21 cellular contexts compared by ENCODE assay signal in genomic region chr11:61683116-61683515, GRCh38. TPM values are rescaled to one million over a fixed set of nuclear protein-coding genes. Genes with fewer than 3 reads are reported as not detected.
A peak's percentile ranks its signal among the peaks of the same experiment; 100 is the strongest.
DNase-seq lines count a peak whose midpoint lies in the region; ATAC-seq and TF ChIP-seq lines count a peak whose summit lies in the region.
"Had no signal": no experiment of that assay in that cellular context is flagged by ENCODE, and none has a peak within 500 bp of the region (broad histone marks: within the 10 kb centered on the region; RNA-seq: fewer than 3 reads in every experiment).

No MANE protein-coding gene starts in this region.

- POLR2A ChIA-PET in PC-3 (lab: Charles Lee; ENCODE audit: unreplicated experiment): no interaction called here
- POLR2A ChIA-PET in T-cell (lab: Charles Lee): no interaction called here

- TF ChIP-seq CTCF in right atrium auricular region (IDR thresholded peaks at IDR 0.05) (no peak), PC-3 (conservative IDR thresholded peaks at IDR 0.05; ENCODE audit: low read depth, low read length) (no peak), transverse colon (IDR thresholded peaks at IDR 0.05) (no peak)

- H3K4me1 Mint-ChIP-seq in T-cell: peaks cover 7 to 15% (median 7%) of the 10 kb centered on the region in 3 donors

- CTCF ChIA-PET in PC-3 (lab: Charles Lee): interaction anchor here (0.6 to 1.4 kb wide), 2 partner anchors 50 to 231 kb away, joined by 3 to 6 read pairs; no protein-coding TSS in a partner anchor
- CTCF ChIA-PET in T-cell (lab: Charles Lee): interaction anchor here in 1 of 2 donors (1.5 kb wide), 1 partner anchor 50 kb away, joined by 10 read pairs; no protein-coding TSS in a partner anchor

- H2AFZ ChIP-seq in PC-3 (ENCODE audit: low read length): no peak overlapping the region

- peaks cover 0 to 50% of the 10 kb centered on the region in 2 donors for H3K4me1 ChIP-seq in right atrium auricular region
- peaks cover 26% of the 10 kb centered on the region for H3K4me1 ChIP-seq in PC-3 (ENCODE audit: insufficient read depth, low read length)
- H3K4me1 ChIP-seq in transverse colon: peaks cover 6 to 58% (median 46%) of the 10 kb centered on the region in 4 donors

- DNase-seq in Right ventricle myocardium inferior (ENCODE audit: missing footprints) (peak; percentile 49), right atrium auricular region (ENCODE audit: low spot score) (no peak), PC-3 (no peak), left colon (no peak), transverse colon (no peak), SIG-M5 treated with dmso at 0.1 percent for 504 hours (lab: John Stamatoyannopoulos, UW; ENCODE audit: unreplicated experiment) (no peak), T-cell (no peak), activated gamma-delta T cell treated with Interleukin-2 at 50 U/mL for 16 hours (no peak)
- DNase-seq: AML-193, IMR-90, NCI-H1092 treated with DMSO at 0.1 percent for 48 hours, NCI-H1436 treated with DMSO at 0.1 percent for 48 hours, NCI-H2029 treated with DMSO at 0.1 percent for 48 hours, NCI-H2171 treated with DMSO at 0.1 percent for 48 hours, NCI-H526, OCI-M1, RPMI8226, SHP77 treated with DMSO at 0.1 percent for 48 hours had no signal

- no peak overlapping the region for H3K4me3 Mint-ChIP-seq in T-cell
- H3K4me3 Mint-ChIP-seq: CD14-positive monocyte had no signal

- H3K36me3 ChIP-seq in right atrium auricular region: no peaks in the 10 kb centered on the region
- H3K36me3 ChIP-seq in PC-3 (ENCODE audit: low read depth, low read length): no peaks in the 10 kb centered on the region
- H3K36me3 ChIP-seq in transverse colon: no peaks in the 10 kb centered on the region

- in situ Hi-C loops in transverse colon (cut with MboI; ENCODE audit: low pct_ligation_motif_present in 1 of 4, low pct_unique_long_range_greater_than_20kb in 1 of 4, low sequenced_read_pairs in 3 of 4): no loop called here

- peaks cover 74% of the 10 kb centered on the region for H3K79me2 ChIP-seq in PC-3 (ENCODE audit: low read length)

- H3K27me3 Mint-ChIP-seq in T-cell: peaks cover 14 to 27% of the 10 kb centered on the region in 2 donors

- H3K9me3 ChIP-seq in right atrium auricular region (no peaks in the 10 kb centered on the region), PC-3 (ENCODE audit: low read length) (no peaks in the 10 kb centered on the region), transverse colon (no peaks in the 10 kb centered on the region)

- no peaks in the 10 kb centered on the region for H3K9me2 ChIP-seq in PC-3 (replicated peaks; ENCODE audit: low read length)

- H3K4me3 ChIP-seq in right atrium auricular region (no peak overlapping the region), PC-3 (ENCODE audit: low read length) (no peak overlapping the region), transverse colon (peak overlapping the region in 1 of 4 donors; percentile 5)
- H3K4me3 ChIP-seq: GM12878 had no signal

- H3K9me3 Mint-ChIP-seq in T-cell: no peaks in the 10 kb centered on the region

- no TSS peak for BruUV-seq in PC-3 (replicated peaks; lab: Mats Ljungman, UMichigan)

- no peaks in the 10 kb centered on the region for H3F3A ChIP-seq in PC-3 (ENCODE audit: low read length, unreplicated experiment)

- H3K27me3 ChIP-seq in right atrium auricular region (no peaks in the 10 kb centered on the region), PC-3 (ENCODE audit: low read length) (no peaks in the 10 kb centered on the region), transverse colon (no peaks in the 10 kb centered on the region)

- TF ChIP-seq EP300 in transverse colon (IDR thresholded peaks at IDR 0.05; ENCODE audit: low read depth): no peak

- TF ChIP-seq POLR2A in transverse colon (IDR thresholded peaks at IDR 0.05): no peak

- no peaks in the 10 kb centered on the region for H3K36me3 Mint-ChIP-seq in T-cell

- H3K9ac ChIP-seq in PC-3 (ENCODE audit: low read length): no peak overlapping the region
- H3K9ac ChIP-seq: KMS-11 had no signal

- intact Hi-C loops in Right ventricle myocardium inferior (cut with DNase I): no loop called here
- intact Hi-C loops in PC-3 (cut with micrococcal nuclease): no loop called here
- intact Hi-C loops in left colon (cut with DNase I, micrococcal nuclease): loop anchor here in 1 of 2 donors (5.0 kb wide), 1 partner anchor 49 kb away; no protein-coding TSS in a partner anchor
- intact Hi-C loops in transverse colon (cut with DNase I; ENCODE audit: low total_unique reads): no loop called here

- ATAC-seq in Right ventricle myocardium inferior: no peak
- ATAC-seq in PC-3: no peak
- peak; percentile 15 for ATAC-seq in left colon
- ATAC-seq in T-cell (replicated peaks in 1 of 4): no peak
- ATAC-seq: GM12878 had no signal

- H3K27ac Mint-ChIP-seq in T-cell: no peak overlapping the region
- H3K27ac Mint-ChIP-seq: CD14-positive monocyte had no signal

- H3K27ac ChIP-seq in right atrium auricular region (no peak overlapping the region), PC-3 (ENCODE audit: low read length) (no peak overlapping the region), transverse colon (peak overlapping the region; percentile 62 to 76 (median 72))
- H3K27ac ChIP-seq: KMS-11 had no signal

- WGBS in transverse colon (ENCODE audit: low coverage in 1 of 2), 2 donors: 70% methylated on average over 9 of the region's 9 CpGs; no CpG with 5 or more reads in 1 of the 2 donors

- peak overlapping the region; percentile 95; the same call in 1 of the 2 replicates for H3K4me2 ChIP-seq in PC-3 (ENCODE audit: low read length)
- H3K4me2 ChIP-seq: KMS-11 had no signal

- no peaks in the 10 kb centered on the region; the same call in 1 of the 2 replicates for H4K20me1 ChIP-seq in PC-3 (ENCODE audit: low read length)

RNA-seq across cellular contexts. Expression of gene DAGLA, which starts 2.9 kb away (rescaled TPM):
- total RNA-seq in Right ventricle myocardium inferior (4.3 TPM), right atrium auricular region (1 to 10 TPM; 3.9 to 5.7 TPM), PC-3 (2014; rRNA removed) (8.6 and 12.2 TPM in 2 replicates), left colon (10 to 100 TPM; 10.7 to 12.2 TPM), transverse colon (10 to 100 TPM; 11.9 to 31.4 (median 17.0) TPM), T-cell (1 to 10 TPM in 1 of 5 donors, under 1 TPM in 4; 0.15 to 1.6 (median 0.23) TPM)

Comparison
In these comparisons a context has a peak if more than half of its experiments do, and no peak if none do; other contexts are left out.
1. H3K27ac ChIP-seq: peak in transverse colon (4 of 4); none in right atrium auricular region (0 of 2) and PC-3 (single experiment).